In the genomic region with DNA sequence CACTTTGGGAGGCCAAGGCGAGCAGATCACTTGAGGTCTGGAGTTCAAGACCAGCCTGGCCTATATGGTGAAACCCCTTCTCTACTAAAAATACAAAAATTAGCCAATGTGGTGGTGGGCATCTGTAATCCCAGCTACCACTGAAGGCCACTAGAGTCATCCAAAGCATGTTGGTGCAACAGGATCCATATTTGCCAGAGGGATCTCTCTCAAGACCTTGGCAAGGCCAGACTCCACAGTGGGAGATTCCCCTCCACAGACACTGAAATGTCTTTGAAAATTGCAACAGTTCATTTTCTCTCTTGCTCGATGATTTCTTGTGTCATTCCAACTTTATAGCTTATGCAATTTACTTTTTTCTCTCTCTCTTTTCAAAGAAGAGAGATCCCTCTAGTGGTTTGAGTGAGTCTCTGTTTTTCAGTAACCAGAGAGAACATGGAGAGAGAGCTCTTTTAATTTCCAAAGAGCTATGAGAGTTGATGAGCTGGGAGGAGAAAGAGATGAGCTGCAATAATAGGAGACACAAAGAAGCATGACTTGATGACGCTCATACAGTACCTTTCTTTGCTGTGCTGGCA, we compare ENCODE assay signal across 9 cellular contexts.
DNase-seq lines count a peak whose midpoint lies in the region; ATAC-seq and TF ChIP-seq lines count a peak whose summit lies in the region.
"Had no signal": no experiment of that assay in that cellular context is flagged by ENCODE, and none has a peak within 500 bp of the region (broad histone marks: within the 10 kb centered on the region; RNA-seq: fewer than 3 reads in every experiment).

No MANE protein-coding gene starts in this region.

- 33% methylated on average over 3 of the region's 3 CpGs for WGBS in right lobe of liver (ENCODE audit: insufficient coverage, low coverage, low lambda C conversion rate, missing lambda C conversion rate)

- no peak for TF ChIP-seq POLR2A in right lobe of liver (IDR thresholded peaks at IDR 0.05)

- H3K27ac ChIP-seq in C4-2B: no peak overlapping the region
- H3K27ac ChIP-seq in right lobe of liver: no peak overlapping the region
- H3K27ac ChIP-seq in caudate nucleus (ENCODE audit: low read depth, low read length): no peak overlapping the region

- ATAC-seq in right lobe of liver: peak; percentile 71 to 88 (median 85)

- no peaks in the 10 kb centered on the region for H3K4me1 ChIP-seq in right lobe of liver

- H3K36me3 ChIP-seq in right lobe of liver: no peaks in the 10 kb centered on the region

- peak; percentile 67 for TF ChIP-seq CTCF in C4-2B (conservative IDR thresholded peaks at IDR 0.05)
- TF ChIP-seq CTCF in right lobe of liver (IDR thresholded peaks at IDR 0.05): peak; percentile 50 to 73 (median 65)

- intact Hi-C loops in right lobe of liver (cut with DNase I): no loop called here

- DNase-seq in HT-29 (ENCODE audit: low spot score) (peak; percentile 24), astrocyte of the hippocampus (ENCODE audit: low read depth, low spot score) (peak; percentile 27), right lobe of liver (no peak), NCI-H2029 (lab: John Stamatoyannopoulos, UW) (no peak), GOT3 (lab: John Stamatoyannopoulos, UW) (no peak), caudate nucleus (lab: John Stamatoyannopoulos, UW) (no peak)
- no peak for DNase-seq in stimulated activated CD4-positive, alpha-beta T cell treated with anti-CD3 and anti-CD28 coated beads, Interleukin-4, amount 100 ng/mL, for 24 hours
- DNase-seq: NCI-H774 had no signal

- no peaks in the 10 kb centered on the region for H3K9me3 ChIP-seq in right lobe of liver

- no peaks in the 10 kb centered on the region for H3K27me3 ChIP-seq in right lobe of liver

- no peak overlapping the region for H3K4me3 ChIP-seq in right lobe of liver

Comparison
In these comparisons a context has a peak if more than half of its experiments do, and no peak if none do; other contexts are left out.
1. DNase-seq: peak in HT-29 (single experiment) and astrocyte of the hippocampus (single experiment); none in right lobe of liver (0 of 3), NCI-H2029 (single experiment), GOT3 (single experiment), stimulated activated CD4-positive, alpha-beta T cell treated with anti-CD3 and anti-CD28 coated beads, Interleukin-4, amount 100 ng/mL, for 24 hours (single experiment) and caudate nucleus (0 of 61).